8 cellular contexts compared by ENCODE assay signal in the genomic region with DNA sequence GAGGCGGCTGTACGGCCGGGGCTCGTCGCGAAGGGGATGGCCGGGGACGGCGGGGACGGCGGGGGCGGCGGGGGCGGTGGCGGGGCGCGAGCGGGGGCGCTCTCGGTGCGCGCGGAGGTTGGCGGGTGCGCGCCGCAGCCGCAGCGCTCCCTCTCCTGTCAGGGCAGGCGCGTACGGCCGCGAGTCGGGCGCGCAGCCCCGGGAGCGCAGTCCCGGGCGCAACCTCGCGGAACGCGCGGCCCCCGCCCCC. TPM values are rescaled to one million over a fixed set of nuclear protein-coding genes. Genes with fewer than 3 reads are reported as not detected.
DNase-seq lines count a peak whose midpoint lies in the region; FAIRE-seq and TF ChIP-seq lines count a peak whose summit lies in the region.

No MANE protein-coding gene starts in this region.

- peak overlapping the region in 1 of 2 donors; percentile 58 for H3K4me3 ChIP-seq in CD4-positive, alpha-beta memory T cell (ENCODE audit: low read length in 2 of 2)
- peak overlapping the region; percentile 82 for H3K4me3 ChIP-seq in OCI-LY1 (ENCODE audit: low read depth, low read length, poor library complexity, severe bottlenecking)
- peak overlapping the region; percentile 51 to 67 (median 58) for H3K4me3 ChIP-seq in endothelial cell of umbilical vein (replicated peaks in 1 of 3; ENCODE audit: insufficient read depth in 1 of 3, low read depth in 1 of 3, low read length in 3 of 3)
- peak overlapping the region; percentile 40 for H3K4me3 ChIP-seq in parathyroid adenoma (ENCODE audit: low read depth, low read length)

- no peak for FAIRE-seq in endothelial cell of umbilical vein (lab: Jason Lieb, UNC)

- H3K9ac ChIP-seq in OCI-LY1 (ENCODE audit: low read length): peak overlapping the region; percentile 81
- no peak overlapping the region for H3K9ac ChIP-seq in endothelial cell of umbilical vein (replicated peaks; ENCODE audit: extremely low read depth, insufficient read depth, low read length)
- no peak overlapping the region for H3K9ac ChIP-seq in parathyroid adenoma

- BruUV-seq in endothelial cell of umbilical vein (replicated peaks; lab: Mats Ljungman, UMichigan): no TSS peak

- H3K4me1 ChIP-seq in CD4-positive, alpha-beta memory T cell (ENCODE audit: insufficient read depth, low read length): peaks cover 13% of the 10 kb centered on the region
- H3K4me1 ChIP-seq in OCI-LY1 (ENCODE audit: insufficient read depth, low read length, severe bottlenecking) (peaks cover 17% of the 10 kb centered on the region), endothelial cell of umbilical vein (ENCODE audit: control insufficient read depth, extremely low read depth, insufficient read depth, low read length) (peaks cover 4% of the 10 kb centered on the region), parathyroid adenoma (no peaks in the 10 kb centered on the region)

- H3K4me1 Mint-ChIP-seq in CD4-positive, alpha-beta memory T cell: peaks cover 0 to 5% (median 4%) of the 10 kb centered on the region in 4 donors

- H2AFZ ChIP-seq in OCI-LY1 (ENCODE audit: low read length) (peak overlapping the region; percentile 35; the same call in 1 of the 2 replicates), endothelial cell of umbilical vein (ENCODE audit: low read depth, low read length) (peak overlapping the region; percentile 84), parathyroid adenoma (peak overlapping the region; percentile 85)

- POLR2A ChIA-PET in CD4-positive, alpha-beta memory T cell (lab: Charles Lee; ENCODE audit: partially characterized antibody): interaction anchor here (0.9 to 1.3 kb wide), 2 partner anchors 35 to 107 kb away, joined by 3 to 5 read pairs; a partner anchor contains a TSS
- POLR2A ChIA-PET in endothelial cell of umbilical vein (lab: Charles Lee): no interaction called here

- no peaks in the 10 kb centered on the region for H3F3A ChIP-seq in OCI-LY1 (ENCODE audit: insufficient read depth, low read length)

- CTCF ChIA-PET in CD4-positive, alpha-beta memory T cell (lab: Charles Lee; ENCODE audit: partially characterized antibody): no interaction called here
- CTCF ChIA-PET in endothelial cell of umbilical vein (lab: Charles Lee): interaction anchor here (2.2 kb wide), 1 partner anchor 33 kb away, joined by 10 read pairs; no protein-coding TSS in a partner anchor

- no peaks in the 10 kb centered on the region for H3K36me3 ChIP-seq in CD4-positive, alpha-beta memory T cell (ENCODE audit: insufficient read depth, low read length)
- H3K36me3 ChIP-seq in OCI-LY1 (ENCODE audit: insufficient read depth, low read length): no peaks in the 10 kb centered on the region
- H3K36me3 ChIP-seq in endothelial cell of umbilical vein (ENCODE audit: control insufficient read depth in 2 of 2, extremely low read depth in 1 of 2, insufficient read depth in 2 of 2, low read length in 2 of 2): no peaks in the 10 kb centered on the region
- no peaks in the 10 kb centered on the region for H3K36me3 ChIP-seq in parathyroid adenoma (ENCODE audit: control insufficient read depth, insufficient read depth, low read length)

- dilution Hi-C loops in endothelial cell of umbilical vein (cut with MboI; ENCODE audit: extremely low pct_ligation_motif_present, low sequenced_read_pairs): loop anchor here (25.0 kb wide), 1 partner anchor 139 kb away; no protein-coding TSS in a partner anchor

- no peak for TF ChIP-seq POLR2A in endothelial cell of umbilical vein (IDR thresholded peaks at IDR 0.05; ENCODE audit: low read depth, low read length)

- H3K36me3 Mint-ChIP-seq in CD4-positive, alpha-beta memory T cell: no peaks in the 10 kb centered on the region

- H3K9me1 ChIP-seq in endothelial cell of umbilical vein (replicated peaks; ENCODE audit: control insufficient read depth, extremely low read depth, insufficient read depth, low read length): no peaks in the 10 kb centered on the region

- H4K20me1 ChIP-seq in OCI-LY1 (ENCODE audit: insufficient read depth, low read length) (no peaks in the 10 kb centered on the region), endothelial cell of umbilical vein (replicated peaks; ENCODE audit: control insufficient read depth, extremely low read depth, insufficient read depth, low read length) (no peaks in the 10 kb centered on the region)

- no peak for DNase-seq in CD4-positive, alpha-beta memory T cell
- DNase-seq in endothelial cell of umbilical vein (ENCODE audit: low read depth, low spot score) (no peak), NCI-H187 treated with DMSO at 0.1 percent for 48 hours (lab: John Stamatoyannopoulos, UW) (no peak), SHP77 (lab: John Stamatoyannopoulos, UW) (no peak), KG1 (lab: John Stamatoyannopoulos, UW) (no peak)
- DNase-seq in activated CD4-positive, CD25-positive, alpha-beta regulatory T cell (lab: John Stamatoyannopoulos, UW): no peak

- peak overlapping the region; percentile 51 for H3K27ac ChIP-seq in CD4-positive, alpha-beta memory T cell (ENCODE audit: low read depth, low read length)
- H3K27ac ChIP-seq in OCI-LY1 (ENCODE audit: low read depth, low read length, poor library complexity, severe bottlenecking) (no peak overlapping the region), endothelial cell of umbilical vein (ENCODE audit: insufficient read depth, low read depth, low read length) (no peak overlapping the region), parathyroid adenoma (peak overlapping the region; percentile 54)

- peak overlapping the region in 4 of 8 donors; percentile 73 to 86 (median 76) for H3K4me3 Mint-ChIP-seq in CD4-positive, alpha-beta memory T cell

- H3K79me2 ChIP-seq in OCI-LY1 (ENCODE audit: insufficient read depth, low read length) (no peaks in the 10 kb centered on the region), endothelial cell of umbilical vein (ENCODE audit: control insufficient read depth, insufficient read depth, low read length) (no peaks in the 10 kb centered on the region), parathyroid adenoma (peaks cover 5% of the 10 kb centered on the region)

- H3K27me3 ChIP-seq in CD4-positive, alpha-beta memory T cell (ENCODE audit: insufficient read depth, low read length): no peaks in the 10 kb centered on the region
- H3K27me3 ChIP-seq in OCI-LY1 (ENCODE audit: insufficient read depth, low read length): no peaks in the 10 kb centered on the region
- H3K27me3 ChIP-seq in endothelial cell of umbilical vein (ENCODE audit: control insufficient read depth in 2 of 2, insufficient read depth in 2 of 2, low read length in 2 of 2): no peaks in the 10 kb centered on the region
- no peaks in the 10 kb centered on the region for H3K27me3 ChIP-seq in parathyroid adenoma (ENCODE audit: control insufficient read depth, insufficient read depth, low read length)

- no peaks in the 10 kb centered on the region for H3K9me2 ChIP-seq in OCI-LY1 (ENCODE audit: low read depth, low read length)

- H3K4me2 ChIP-seq in OCI-LY1 (ENCODE audit: low read length) (peak overlapping the region; percentile 93), endothelial cell of umbilical vein (ENCODE audit: insufficient read depth, low read length) (no peak overlapping the region), parathyroid adenoma (ENCODE audit: low read length) (peak overlapping the region; percentile 81)

- no peak for TF ChIP-seq CTCF in OCI-LY1 (IDR thresholded peaks at IDR 0.05; ENCODE audit: low read length)
- no peak for TF ChIP-seq CTCF in endothelial cell of umbilical vein (IDR thresholded peaks at IDR 0.05; ENCODE audit: extremely low read depth in 1 of 2, insufficient read depth in 1 of 2, low read depth in 1 of 2, low read length in 2 of 2)
- no peak for TF ChIP-seq CTCF in parathyroid adenoma (IDR thresholded peaks at IDR 0.05)

- peak overlapping the region in 1 of 7 donors; percentile 57 for H3K27ac Mint-ChIP-seq in CD4-positive, alpha-beta memory T cell

- H3K9me3 Mint-ChIP-seq in CD4-positive, alpha-beta memory T cell: peaks cover 0 to 4% (median 0%) of the 10 kb centered on the region in 8 donors

- no peaks in the 10 kb centered on the region for H3K9me3 ChIP-seq in CD4-positive, alpha-beta memory T cell (ENCODE audit: control insufficient read depth in 1 of 2, low read length in 2 of 2)
- no peaks in the 10 kb centered on the region for H3K9me3 ChIP-seq in OCI-LY1 (ENCODE audit: low read length)
- H3K9me3 ChIP-seq in endothelial cell of umbilical vein (replicated peaks; ENCODE audit: control insufficient read depth, insufficient read depth, low read length): no peaks in the 10 kb centered on the region
- H3K9me3 ChIP-seq in parathyroid adenoma (ENCODE audit: control insufficient read depth, low read length): no peaks in the 10 kb centered on the region

- H3K27me3 Mint-ChIP-seq in CD4-positive, alpha-beta memory T cell: peaks cover 7 to 18% of the 10 kb centered on the region in 2 donors

- intact Hi-C loops in CD4-positive, alpha-beta memory T cell (cut with micrococcal nuclease): loop anchor here (1.0 to 5.0 kb wide), 5 partner anchors 93 to 1391 kb away; a partner anchor contains a TSS
- intact Hi-C loops in endothelial cell of umbilical vein (cut with micrococcal nuclease): loop anchor here (1.0 to 5.0 kb wide), 2 partner anchors 93 to 109 kb away; a partner anchor contains a TSS

TF ChIP-seq in endothelial cell of umbilical vein, 7 proteins besides CTCF, POLR2A, EP300 and RAD21:
- TF ChIP-seq GATA2 (IDR thresholded peaks at IDR 0.05; ENCODE audit: insufficient read depth, insufficient read length, low read depth, low read length): no peak
- no peak for TF ChIP-seq FOS (IDR thresholded peaks at IDR 0.05; ENCODE audit: borderline replicate concordance, insufficient read depth, low read length)
- TF ChIP-seq EZH2 (IDR thresholded peaks at IDR 0.05; ENCODE audit: borderline replicate concordance, low read depth, low read length, severe bottlenecking): no peak

RNA-seq across cellular contexts. Expression of a gene that starts 0.3 kb away (rescaled TPM):
- under 1 TPM; 0.33 to 0.49 TPM for total RNA-seq in CD4-positive, alpha-beta memory T cell
- under 1 TPM; 0.14 to 0.33 TPM for polyA plus RNA-seq in CD4-positive, alpha-beta memory T cell
- total RNA-seq in endothelial cell of umbilical vein: 0.85 and 1.1 TPM in 2 replicates
- polyA plus RNA-seq in endothelial cell of umbilical vein: 0.37 and 0.70 TPM in 2 replicates
- 0.52 and 0.68 TPM in 2 replicates for polyA plus RNA-seq in endothelial cell of umbilical vein (2011; cell fraction: cytosol; rRNA removed)
- polyA plus RNA-seq in endothelial cell of umbilical vein (2011; cell fraction: nucleus; rRNA removed): 1.9 and 2.0 TPM in 2 replicates
- polyA plus RNA-seq in endothelial cell of umbilical vein (2012): 0.46 and 1.1 TPM in 2 replicates
- 1.5 and 3.2 TPM in 2 replicates for polyA minus RNA-seq in endothelial cell of umbilical vein
- polyA minus RNA-seq in endothelial cell of umbilical vein (2011; cell fraction: cytosol; rRNA and poly(A)+ RNA removed): 3.3 TPM
- polyA minus RNA-seq in endothelial cell of umbilical vein (2011; cell fraction: nucleus; rRNA and poly(A)+ RNA removed): 1.1 and 2.2 TPM in 2 replicates

Comparison
In these comparisons a context has a peak if more than half of its experiments do, and no peak if none do; other contexts are left out.
1. H3K27ac ChIP-seq: peak in CD4-positive, alpha-beta memory T cell (single experiment) and parathyroid adenoma (single experiment); none in OCI-LY1 (single experiment) and endothelial cell of umbilical vein (single experiment).
2. H2AFZ ChIP-seq: peak in every context shown above with its lines; median percentile 85 in parathyroid adenoma; 84 in endothelial cell of umbilical vein; 35 in OCI-LY1.